In genomic region chr7:24982917-24983316, GRCh38 we compare ENCODE assay signal across 11 cellular contexts. TPM values are rescaled to one million over a fixed set of nuclear protein-coding genes. Genes with fewer than 3 reads are reported as not detected.
DNase-seq lines count a peak whose midpoint lies in the region; ATAC-seq, FAIRE-seq and TF ChIP-seq lines count a peak whose summit lies in the region.
"Had no signal": no experiment of that assay in that cellular context is flagged by ENCODE, and none has a peak within 500 bp of the region (broad histone marks: within the 10 kb centered on the region; RNA-seq: fewer than 3 reads in every experiment).

No MANE protein-coding gene starts in this region.

- TF ChIP-seq POLR2A in H1 (IDR thresholded peaks at IDR 0.05; ENCODE audit: control extremely low read depth in 1 of 2, low read depth in 2 of 2, low read length in 2 of 2) = no peak

- H3K27me3 ChIP-seq in Caco-2 (replicated peaks; ENCODE audit: control insufficient read depth, insufficient read depth, low read length) = no peaks in the 10 kb centered on the region
- no peaks in the 10 kb centered on the region for H3K27me3 ChIP-seq in MM.1S (replicated peaks; ENCODE audit: insufficient read depth, low read length)
- H3K27me3 ChIP-seq in H1 (replicated peaks in 1 of 4; ENCODE audit: control insufficient read depth in 3 of 4, extremely low read depth in 1 of 4, insufficient read depth in 3 of 4, low read length in 3 of 4) = peaks cover 8 to 35% (median 28%) of the 10 kb centered on the region in 4 experiments
- H3K27me3 ChIP-seq in tibial artery = peaks cover 0 to 5% of the 10 kb centered on the region in 2 donors
- H3K27me3 ChIP-seq: esophagus muscularis mucosa had no signal

- H3K9me3 Mint-ChIP-seq in Caco-2 (ENCODE audit: unreplicated experiment) = no peaks in the 10 kb centered on the region
- no peaks in the 10 kb centered on the region for H3K9me3 Mint-ChIP-seq in activated naive CD4-positive, alpha-beta T cell treated with anti-CD3 and anti-CD28 coated beads for 36 hours

- H4K91ac ChIP-seq in H1 (replicated peaks; ENCODE audit: insufficient read length, low read length) = no peak overlapping the region

- H2BK15ac ChIP-seq in H1 (ENCODE audit: low read length) = no peak overlapping the region

- no peak overlapping the region for H4K5ac ChIP-seq in H1 (ENCODE audit: insufficient read length, low read depth, low read length)

- no peak overlapping the region for H3K27ac ChIP-seq in MM.1S (ENCODE audit: low read length)
- H3K27ac ChIP-seq in H1 (ENCODE audit: low read depth, low read length) = no peak overlapping the region
- H3K27ac ChIP-seq in tibial artery = no peak overlapping the region

- FAIRE-seq in H1 (lab: Jason Lieb, UNC) = no peak

- no peak overlapping the region for H2AK5ac ChIP-seq in H1 (ENCODE audit: low read depth, low read length)

- H2AFZ ChIP-seq in MM.1S (ENCODE audit: low read length) = no peak overlapping the region
- no peak overlapping the region for H2AFZ ChIP-seq in H1 (ENCODE audit: low read length)

- intact Hi-C loops in Caco-2 (cut with micrococcal nuclease; ENCODE audit: unreplicated experiment) (loop anchor here (1.0 kb wide), 1 partner anchor 45 kb away; no protein-coding TSS in a partner anchor), tibial artery (cut with DNase I; ENCODE audit: low total_unique reads) (no loop called here)
- intact Hi-C loops in activated naive CD4-positive, alpha-beta T cell treated with anti-CD3 and anti-CD28 coated beads for 36 hours (cut with micrococcal nuclease) = loop anchor here (2.0 kb wide), 1 partner anchor 78 kb away; no protein-coding TSS in a partner anchor

- H3K4me3 ChIP-seq in Caco-2 (ENCODE audit: low read depth, low read length) = no peak overlapping the region
- no peak overlapping the region for H3K4me3 ChIP-seq in MM.1S (ENCODE audit: low read length)
- H3K4me3 ChIP-seq in H1 (ENCODE audit: extremely low read depth in 1 of 4, insufficient read depth in 2 of 4, low read depth in 3 of 4, low read length in 4 of 4) = no peak overlapping the region; a peak in 1 of 8 replicates
- no peak overlapping the region for H3K4me3 ChIP-seq in tibial artery

- no peaks in the 10 kb centered on the region for H3K79me1 ChIP-seq in H1 (ENCODE audit: low read depth, low read length)

- POLR2A ChIA-PET in Caco-2 (lab: Charles Lee) = interaction anchor here (0.6 kb wide), 1 partner anchor 87 kb away, joined by 3 read pairs; no protein-coding TSS in a partner anchor
- POLR2A ChIA-PET in H1 (lab: Charles Lee; ENCODE audit: partially characterized antibody) = no interaction called here

- H3K4me1 Mint-ChIP-seq in Caco-2 (ENCODE audit: low read depth, unreplicated experiment) = no peaks in the 10 kb centered on the region
- H3K4me1 Mint-ChIP-seq in activated naive CD4-positive, alpha-beta T cell treated with anti-CD3 and anti-CD28 coated beads for 36 hours (ENCODE audit: low read depth) = peaks cover 27% of the 10 kb centered on the region

- H3K27me3 Mint-ChIP-seq in Caco-2 (ENCODE audit: insufficient read depth, unreplicated experiment) = no peaks in the 10 kb centered on the region
- no peaks in the 10 kb centered on the region for H3K27me3 Mint-ChIP-seq in activated naive CD4-positive, alpha-beta T cell treated with anti-CD3 and anti-CD28 coated beads for 36 hours (ENCODE audit: low read depth)

- H3K36me3 ChIP-seq in Caco-2 (ENCODE audit: control insufficient read depth, insufficient read depth, low read length) (no peaks in the 10 kb centered on the region), MM.1S (replicated peaks; ENCODE audit: insufficient read depth, low read length) (no peaks in the 10 kb centered on the region), H1 (ENCODE audit: control insufficient read depth in 2 of 4, insufficient read depth in 4 of 4, low read length in 3 of 4) (no peaks in the 10 kb centered on the region), tibial artery (no peaks in the 10 kb centered on the region)
- H3K36me3 ChIP-seq: esophagus muscularis mucosa had no signal

- H3K18ac ChIP-seq in H1 (ENCODE audit: extremely low read depth, low read length) = no peak overlapping the region

- H4K20me1 ChIP-seq in MM.1S (ENCODE audit: insufficient read depth, low read length) (no peaks in the 10 kb centered on the region), H1 (replicated peaks in 1 of 2; ENCODE audit: control insufficient read depth in 1 of 2, insufficient read depth in 2 of 2, low read length in 2 of 2) (peaks cover 0 to 5% of the 10 kb centered on the region in 2 experiments)

- H3K56ac ChIP-seq in H1 (replicated peaks; ENCODE audit: insufficient read length, low read depth, low read length) = no peak overlapping the region

- H3K36me3 Mint-ChIP-seq in Caco-2 (ENCODE audit: insufficient read depth, unreplicated experiment) = peaks cover 23% of the 10 kb centered on the region
- H3K36me3 Mint-ChIP-seq in activated naive CD4-positive, alpha-beta T cell treated with anti-CD3 and anti-CD28 coated beads for 36 hours (ENCODE audit: low read depth) = peaks cover 2% of the 10 kb centered on the region

- no peak overlapping the region for H3K4ac ChIP-seq in H1 (replicated peaks; ENCODE audit: insufficient read length, low read depth, low read length)

- H3K23ac ChIP-seq in H1 (ENCODE audit: insufficient read length) = no peak overlapping the region

- no peak overlapping the region for H2BK120ac ChIP-seq in H1 (replicated peaks; ENCODE audit: low read depth, low read length)

- no peak overlapping the region for H2BK20ac ChIP-seq in H1 (ENCODE audit: low read length)

- no peaks in the 10 kb centered on the region for H3K9me2 ChIP-seq in MM.1S (replicated peaks; ENCODE audit: insufficient read depth, low read length)

- H3K27ac Mint-ChIP-seq in Caco-2 (ENCODE audit: unreplicated experiment) = no peak overlapping the region
- no peak overlapping the region for H3K27ac Mint-ChIP-seq in activated naive CD4-positive, alpha-beta T cell treated with anti-CD3 and anti-CD28 coated beads for 36 hours

- no peak for ATAC-seq in GM21529 (IDR thresholded peaks at IDR 0.05; ENCODE audit: unreplicated experiment)
- ATAC-seq: sciatic nerve had no signal

- WGBS in H1 (ENCODE audit: extremely low coverage in 1 of 2, insufficient coverage in 1 of 2, insufficient read length in 1 of 2, insufficient replicate concordance in 2 of 2, low coverage in 1 of 2, low lambda C conversion rate in 2 of 2, missing lambda C conversion rate in 1 of 2), 2 experiments = 68% methylated on average over 2 of the region's 2 CpGs; no CpG with 5 or more reads in 1 of the 2 experiments

- DNase-seq in 8988T (peak; percentile 13), Caco-2 (peak in 1 of 2 experiments; percentile 46), MM.1S (no peak), H1 (ENCODE audit: low read depth in 1 of 2, low spot score in 2 of 2) (no peak), NCI-H510A (lab: John Stamatoyannopoulos, UW) (no peak), tibial artery (no peak)
- no peak for DNase-seq in activated naive CD4-positive, alpha-beta T cell treated with anti-CD3 and anti-CD28 coated beads for 36 hours
- DNase-seq: activated CD4-positive, alpha-beta T cell treated with anti-CD3 and anti-CD28 coated beads for 4 hours had no signal

- peaks cover 18% of the 10 kb centered on the region for H3F3A ChIP-seq in MM.1S (ENCODE audit: insufficient read depth, low read length)

- no peak overlapping the region for H2BK5ac ChIP-seq in H1 (ENCODE audit: low read depth, low read length)

- H4K8ac ChIP-seq in H1 (ENCODE audit: extremely low read depth, insufficient read depth, low read length) = no peak overlapping the region

- H3K4me1 ChIP-seq in Caco-2 (peaks cover 27% of the 10 kb centered on the region), MM.1S (ENCODE audit: low read length) (peaks cover 9% of the 10 kb centered on the region), H1 (replicated peaks in 1 of 4; ENCODE audit: control insufficient read depth in 3 of 4, insufficient read depth in 4 of 4, low read length in 3 of 4) (peaks cover 6 to 14% (median 9%) of the 10 kb centered on the region in 4 experiments), tibial artery (peaks cover 0 to 22% (median 14%) of the 10 kb centered on the region in 4 donors)

- H3K9me3 ChIP-seq in Caco-2 (no peaks in the 10 kb centered on the region), MM.1S (replicated peaks; ENCODE audit: insufficient read depth, low read length) (no peaks in the 10 kb centered on the region), H1 (ENCODE audit: insufficient read depth in 2 of 2, low read depth in 1 of 2, low read length in 1 of 2) (no peaks in the 10 kb centered on the region; a peak in 1 of 4 replicates), tibial artery (no peaks in the 10 kb centered on the region)
- H3K9me3 ChIP-seq: esophagus muscularis mucosa had no signal

- H2BK12ac ChIP-seq in H1 (ENCODE audit: low read depth, low read length) = no peak overlapping the region

- H3K4me2 ChIP-seq in MM.1S (ENCODE audit: low read depth, low read length) (no peak overlapping the region), H1 (ENCODE audit: insufficient read depth in 1 of 2, low read depth in 2 of 2, low read length in 2 of 2) (no peak overlapping the region; a peak in 1 of 4 replicates)

- peaks cover 21% of the 10 kb centered on the region; the same call in 1 of the 2 replicates for H3K23me2 ChIP-seq in H1 (ENCODE audit: low read depth, low read length)

- H3K14ac ChIP-seq in H1 (ENCODE audit: insufficient read length) = no peak overlapping the region

- CTCF ChIA-PET in Caco-2 (lab: Charles Lee) = interaction anchor here (2.6 kb wide), 1 partner anchor 111 kb away, joined by 10 read pairs; no protein-coding TSS in a partner anchor
- CTCF ChIA-PET in H1 (lab: Charles Lee; ENCODE audit: partially characterized antibody) = interaction anchor here (0.7 to 2.7 kb wide), 16 partner anchors 11 to 162 kb away, joined by 3 to 10 read pairs (median 4); no protein-coding TSS in a partner anchor
- CTCF ChIA-PET in activated naive CD4-positive, alpha-beta T cell treated with anti-CD3 and anti-CD28 coated beads for 36 hours (lab: Charles Lee) = interaction anchor here (0.5 to 5.9 kb wide), 11 partner anchors 11 to 379 kb away, joined by 3 to 65 read pairs (median 7); no protein-coding TSS in a partner anchor

- H3K4me3 Mint-ChIP-seq in Caco-2 (ENCODE audit: unreplicated experiment) = peak overlapping the region; percentile 85
- H3K4me3 Mint-ChIP-seq in activated naive CD4-positive, alpha-beta T cell treated with anti-CD3 and anti-CD28 coated beads for 36 hours = no peak overlapping the region

- peaks cover 13% of the 10 kb centered on the region for H3K79me2 ChIP-seq in MM.1S (ENCODE audit: low read length)
- peaks cover 0 to 2% of the 10 kb centered on the region in 2 experiments; a peak in 1 of 4 replicates for H3K79me2 ChIP-seq in H1 (ENCODE audit: control insufficient read depth in 1 of 2, insufficient read depth in 2 of 2, low read length in 2 of 2)

- peak; percentile 34 to 42 for TF ChIP-seq CTCF in Caco-2 (IDR thresholded peaks at IDR 0.05; ENCODE audit: insufficient read depth in 1 of 2, low read depth in 1 of 2, low read length in 1 of 2, severe bottlenecking in 1 of 2, unreplicated experiment in 1 of 2)
- TF ChIP-seq CTCF in MM.1S (IDR thresholded peaks at IDR 0.05; ENCODE audit: low read length) = peak; percentile 37
- TF ChIP-seq CTCF in H1 (IDR thresholded peaks at IDR 0.05; ENCODE audit: control extremely low read depth in 1 of 3, insufficient read depth in 1 of 3, low read depth in 1 of 3, low read length in 3 of 3) = peak; percentile 8 to 51 (median 42)
- no peak for TF ChIP-seq CTCF in tibial artery (IDR thresholded peaks at IDR 0.05)

- no peak for TF ChIP-seq EP300 in H1 (IDR thresholded peaks at IDR 0.05; ENCODE audit: borderline replicate concordance in 1 of 2, low read depth in 2 of 2, low read length in 2 of 2)

- no peak overlapping the region for H3K9ac ChIP-seq in MM.1S (ENCODE audit: low read length)
- no peak overlapping the region for H3K9ac ChIP-seq in H1 (replicated peaks in 1 of 4; ENCODE audit: extremely low read depth in 1 of 4, low read depth in 3 of 4, low read length in 3 of 4)

- no TSS peak for BruUV-seq in Caco-2 (replicated peaks; lab: Mats Ljungman, UMichigan)

- TF ChIP-seq RAD21 in H1 (IDR thresholded peaks at IDR 0.05 in 1 of 2, conservative IDR thresholded peaks at IDR 0.05 in 1 of 2; ENCODE audit: low read depth in 2 of 2, low read length in 2 of 2) = peak; percentile 17 to 49; a peak in 2 of 4 replicates

RNA-seq across cellular contexts. Expression of gene OSBPL3, which starts 2.9 kb away (rescaled TPM):
- 43.9 and 45.1 TPM in 2 replicates for total RNA-seq in Caco-2 (2022)
- total RNA-seq in H1 (2021; fragmentation: NEBNext Ultra II Directional; extraction: Animal tissue kit (Norgen Biotek cat#: 25700)) = 9.4 and 13.9 TPM in 2 replicates
- 2.2 and 2.8 TPM in 2 replicates for polyA plus RNA-seq in H1 (2011; rRNA removed)
- polyA plus RNA-seq in H1 (2011; cell fraction: cytosol; rRNA removed) = 4.4 TPM
- polyA plus RNA-seq in H1 (2011; cell fraction: nucleus; rRNA removed) = 8.4 TPM
- 3.6 to 7.1 TPM (median 5.6 TPM) in 4 replicates for polyA plus RNA-seq in H1 (2012, experiment 1 of 2)
- polyA plus RNA-seq in H1 (2012, experiment 2 of 2) = 0.46 TPM
- polyA plus RNA-seq in H1 (2013, experiment 1 of 2) = 5.0 TPM
- 4.4 TPM for polyA plus RNA-seq in H1 (2013, experiment 2 of 2)
- 12.0 and 13.7 TPM in 2 replicates for polyA minus RNA-seq in H1 (2011; rRNA and poly(A)+ RNA removed)
- 6.8 TPM for polyA minus RNA-seq in H1 (2011; cell fraction: cytosol; rRNA and poly(A)+ RNA removed)
- polyA minus RNA-seq in H1 (2011; cell fraction: nucleus; rRNA and poly(A)+ RNA removed) = 17.8 TPM
- 10 to 100 TPM; 25.1 to 27.9 TPM for total RNA-seq in activated naive CD4-positive, alpha-beta T cell treated with anti-CD3 and anti-CD28 coated beads for 36 hours

Comparison
In these comparisons a context has a peak if more than half of its experiments do, and no peak if none do; other contexts are left out.
1. CTCF ChIP-seq: peak in Caco-2 (2 of 2), MM.1S (single experiment) and H1 (3 of 3); none in tibial artery (0 of 2).